ENCODE assay signal across 8 cellular contexts in genomic region chr14:65798216-65798615, GRCh38.
"Had no signal": no experiment of that assay in that cellular context is flagged by ENCODE, and none has a peak within 500 bp of the region (broad histone marks: within the 10 kb centered on the region; RNA-seq: fewer than 3 reads in every experiment).

No MANE protein-coding gene starts in this region.

- H3K4me3 ChIP-seq: GM23248, HAP-1 had no signal

- DNase-seq: GM23248, GOT3, H7, HFFc6, IMR-90 had no signal

- H3K27ac ChIP-seq: GM23248, HL-60 had no signal

- H3K4me3 Mint-ChIP-seq: HFFc6 had no signal

- ATAC-seq: HCT116 had no signal

- H3K27ac Mint-ChIP-seq: HFFc6 had no signal

- H3K4me1 ChIP-seq: HAP-1 had no signal

- H3K9me3 Mint-ChIP-seq: HFFc6 had no signal

- H2AFZ ChIP-seq: GM23248 had no signal

- H3K9me3 ChIP-seq: HAP-1 had no signal

- H3K9ac ChIP-seq: GM23248 had no signal

- H3K36me3 ChIP-seq: HAP-1 had no signal
